In the genomic region with DNA sequence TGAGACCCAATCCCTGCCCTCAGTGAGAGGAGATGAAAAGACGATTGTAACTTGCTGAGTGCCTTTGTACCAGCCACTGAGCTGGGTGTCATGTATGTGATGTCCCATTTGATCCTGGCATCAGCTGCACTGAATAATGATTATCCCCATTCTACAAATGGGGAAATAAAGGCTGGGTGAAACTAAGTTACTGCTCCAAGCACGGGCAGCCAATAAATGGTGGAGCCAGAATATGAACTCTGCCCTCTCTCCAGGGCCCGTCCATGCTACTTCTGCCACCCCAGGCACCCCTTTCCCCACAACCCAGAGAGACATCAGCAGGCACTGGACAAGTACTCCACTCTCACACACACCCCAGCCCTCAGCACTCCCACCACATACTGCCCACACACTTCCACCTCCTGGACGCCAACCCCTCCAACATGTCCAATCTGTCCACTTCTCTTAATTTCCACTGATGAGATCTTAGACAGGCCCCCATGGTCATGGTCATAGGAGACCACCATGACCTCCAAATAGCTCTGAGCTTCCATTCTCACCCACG, we compare ENCODE assay signal across 1 cellular context.
TF ChIP-seq lines count a peak whose summit lies in the region.

No MANE protein-coding gene starts in this region.

TF ChIP-seq in SK-N-SH, 30 proteins besides CTCF, POLR2A, EP300 and RAD21 (continued from another document):
- TF ChIP-seq POLR2AphosphoS5 (IDR thresholded peaks at IDR 0.05; ENCODE audit: low read depth, low read length), result no peak
- no peak for TF ChIP-seq FOXJ3 (CRISPR knock-in tag; IDR thresholded peaks at IDR 0.05)
- TF ChIP-seq RCOR1 (IDR thresholded peaks at IDR 0.05; ENCODE audit: low read length), result no peak
